In the genomic region with DNA sequence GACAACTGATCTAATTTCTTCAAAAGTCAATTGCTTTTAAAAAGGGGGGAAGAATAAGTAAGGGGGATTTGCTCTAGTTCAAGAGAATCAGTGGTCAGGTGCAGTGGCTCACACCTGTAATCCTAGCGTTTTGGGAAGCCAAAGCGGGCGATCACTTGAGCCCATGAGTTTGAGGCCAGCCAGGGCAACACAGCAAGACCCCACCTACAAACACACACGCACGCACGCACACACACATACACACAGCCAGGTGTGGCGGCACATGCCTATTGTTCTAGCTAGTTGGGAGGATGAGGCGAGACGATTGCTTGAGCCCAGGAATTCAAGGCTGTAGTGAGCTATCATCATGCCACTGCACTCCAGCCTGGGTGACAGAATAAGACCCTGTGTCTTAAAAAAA, we compare ENCODE assay signal across 2 cellular contexts.
A peak's percentile ranks its signal among the peaks of the same experiment; 100 is the strongest.
TF ChIP-seq lines count a peak whose summit lies in the region.

No MANE protein-coding gene starts in this region.

TF ChIP-seq in HEK293, 187 proteins besides CTCF, POLR2A, EP300 and RAD21:
- TF ChIP-seq ZNF521 (tag by site-specific recombination; IDR thresholded peaks at IDR 0.05), result no peak
- TF ChIP-seq BCL11A (tag by site-specific recombination; IDR thresholded peaks at IDR 0.05; ENCODE audit: low read depth), result no peak
- TF ChIP-seq, protein P1, sequence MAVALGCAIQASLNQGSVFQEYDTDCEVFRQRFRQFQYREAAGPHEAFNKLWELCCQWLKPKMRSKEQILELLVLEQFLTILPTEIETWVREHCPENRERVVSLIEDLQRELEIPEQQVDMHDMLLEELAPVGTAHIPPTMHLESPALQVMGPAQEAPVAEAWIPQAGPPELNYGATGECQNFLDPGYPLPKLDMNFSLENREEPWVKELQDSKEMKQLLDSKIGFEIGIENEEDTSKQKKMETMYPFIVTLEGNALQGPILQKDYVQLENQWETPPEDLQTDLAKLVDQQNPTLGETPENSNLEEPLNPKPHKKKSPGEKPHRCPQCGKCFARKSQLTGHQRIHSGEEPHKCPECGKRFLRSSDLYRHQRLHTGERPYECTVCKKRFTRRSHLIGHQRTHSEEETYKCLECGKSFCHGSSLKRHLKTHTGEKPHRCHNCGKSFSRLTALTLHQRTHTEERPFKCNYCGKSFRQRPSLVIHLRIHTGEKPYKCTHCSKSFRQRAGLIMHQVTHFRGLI (tag by site-specific recombination; IDR thresholded peaks at IDR 0.05), result no peak
- TF ChIP-seq ZFP41 (tag by site-specific recombination; IDR thresholded peaks at IDR 0.05; ENCODE audit: borderline replicate concordance), result no peak
- no peak for TF ChIP-seq ZBTB48 (tag by site-specific recombination; IDR thresholded peaks at IDR 0.05)
- TF ChIP-seq GLIS2 (tag by site-specific recombination; IDR thresholded peaks at IDR 0.05), result no peak
- TF ChIP-seq ZNF623 (tag by site-specific recombination; IDR thresholded peaks at IDR 0.05), result no peak
- TF ChIP-seq ZSCAN23 (tag by site-specific recombination; IDR thresholded peaks at IDR 0.05), result no peak
- TF ChIP-seq ZNF121 (tag by site-specific recombination; IDR thresholded peaks at IDR 0.05), result peak; percentile 51; the same call in 1 of the 2 replicates
TF ChIP-seq in HEK293: peak in this region for 1.

TF ChIP-seq in K562, 482 proteins besides CTCF, POLR2A, EP300 and RAD21:
- TF ChIP-seq CHD4 (IDR thresholded peaks at IDR 0.05; ENCODE audit: insufficient read depth, insufficient replicate concordance, low read depth, low read length, poor library complexity, severe bottlenecking) (no peak), TARDBP (IDR thresholded peaks at IDR 0.05) (no peak), ZNF121 (CRISPR knock-in tag; conservative IDR thresholded peaks at IDR 0.05) (peak; percentile 91), MCM2 (IDR thresholded peaks at IDR 0.05; ENCODE audit: low read depth) (no peak), BRD4 (IDR thresholded peaks at IDR 0.05) (no peak), MYC (IDR thresholded peaks at IDR 0.05; ENCODE audit: low read depth, low read length) (no peak), MYC (CRISPR knock-in tag; IDR thresholded peaks at IDR 0.05; ENCODE audit: borderline replicate concordance, low read depth) (no peak)
